ENCODE assay signal across 11 cellular contexts in the genomic region with DNA sequence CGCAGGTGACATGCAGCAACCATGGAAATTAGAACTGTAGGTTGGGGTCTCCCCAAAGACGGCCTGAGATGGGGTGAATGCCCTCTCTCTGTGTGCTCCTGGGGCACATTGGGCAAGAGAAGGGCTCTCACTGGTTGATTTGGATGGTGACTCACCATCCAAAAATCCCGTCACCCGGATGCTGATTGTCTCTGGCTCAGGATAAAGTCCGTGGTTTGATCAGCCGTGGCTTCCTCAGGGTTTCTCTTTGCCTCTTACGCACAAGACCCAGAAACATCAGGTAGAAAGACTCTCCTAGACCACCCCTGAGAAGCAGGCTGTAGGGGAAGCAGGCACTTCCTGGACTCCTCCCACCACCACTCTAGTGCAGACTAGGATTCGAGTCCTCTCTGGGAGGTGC.
DNase-seq lines count a peak whose midpoint lies in the region; TF ChIP-seq lines count a peak whose summit lies in the region.
"Had no signal": no experiment of that assay in that cellular context is flagged by ENCODE, and none has a peak within 500 bp of the region (broad histone marks: within the 10 kb centered on the region; RNA-seq: fewer than 3 reads in every experiment).

No MANE protein-coding gene starts in this region.

- in situ Hi-C loops in transverse colon (cut with MboI; ENCODE audit: low pct_ligation_motif_present in 1 of 4, low pct_unique_long_range_greater_than_20kb in 1 of 4, low sequenced_read_pairs in 3 of 4): loop anchor here in 1 of 4 donors (10.0 kb wide), 1 partner anchor 200 kb away; no protein-coding TSS in a partner anchor

- H3K27me3 ChIP-seq in layer of hippocampus (ENCODE audit: control insufficient read depth, insufficient read depth, low read length) (no peaks in the 10 kb centered on the region), transverse colon (no peaks in the 10 kb centered on the region)

- no peak for TF ChIP-seq EP300 in transverse colon (IDR thresholded peaks at IDR 0.05; ENCODE audit: low read depth)

- 53% methylated on average over 8 of the region's 8 CpGs; no CpG with 5 or more reads in 1 of the 2 donors for WGBS in transverse colon (ENCODE audit: low coverage in 1 of 2), 2 donors

- H3K4me1 ChIP-seq in transverse colon: peaks cover 0 to 12% (median 9%) of the 10 kb centered on the region in 4 donors

- no peaks in the 10 kb centered on the region for H3K36me3 ChIP-seq in transverse colon

- TF ChIP-seq CTCF in cardiac fibroblast (IDR thresholded peaks at IDR 0.05; ENCODE audit: low read depth, low read length) (no peak), transverse colon (IDR thresholded peaks at IDR 0.05) (no peak)

- intact Hi-C loops in transverse colon (cut with DNase I; ENCODE audit: low total_unique reads): no loop called here

- no peak for TF ChIP-seq POLR2A in transverse colon (IDR thresholded peaks at IDR 0.05)

- no peaks in the 10 kb centered on the region for H3K9me3 ChIP-seq in transverse colon

- H3K4me3 ChIP-seq in cardiac fibroblast (replicated peaks in 1 of 2; ENCODE audit: low read depth in 2 of 2, low read length in 2 of 2) (peak overlapping the region; percentile 8 to 10), transverse colon (no peak overlapping the region)

- DNase-seq in DMS53 (lab: John Stamatoyannopoulos, UW) (peak; percentile 53), DMS53 treated with DMSO at 0.1 percent for 48 hours (lab: John Stamatoyannopoulos, UW; ENCODE audit: unreplicated experiment) (no peak), cardiac fibroblast (ENCODE audit: low read depth in 2 of 2) (peak; percentile 59 to 62), transverse colon (no peak), DMS 273 treated with DMSO at 0.1 percent for 48 hours (lab: John Stamatoyannopoulos, UW) (no peak), NCI-H128 (lab: John Stamatoyannopoulos, UW; ENCODE audit: unreplicated experiment) (no peak), Ammon's horn (ENCODE audit: low spot score) (no peak)
- DNase-seq: DND-41; effector memory CD8-positive, alpha-beta T cell had no signal

- H3K27ac ChIP-seq in layer of hippocampus (ENCODE audit: low read depth, low read length): peak overlapping the region; percentile 42
- H3K27ac ChIP-seq in transverse colon: peak overlapping the region in 3 of 4 donors; percentile 39 to 48 (median 42)
- H3K27ac ChIP-seq: 22Rv1 had no signal

Comparison
In these comparisons a context has a peak if more than half of its experiments do, and no peak if none do; other contexts are left out.
1. DNase-seq: peak in DMS53 (single experiment) and cardiac fibroblast (2 of 2); none in DMS53 treated with DMSO at 0.1 percent for 48 hours (single experiment), transverse colon (single experiment), DMS 273 treated with DMSO at 0.1 percent for 48 hours (single experiment), NCI-H128 (single experiment) and Ammon's horn (single experiment).
2. H3K4me3 ChIP-seq: peak in cardiac fibroblast (2 of 2); none in transverse colon (0 of 4).